Comparison of ENCODE assay signal across 39 cellular contexts in the genomic region with DNA sequence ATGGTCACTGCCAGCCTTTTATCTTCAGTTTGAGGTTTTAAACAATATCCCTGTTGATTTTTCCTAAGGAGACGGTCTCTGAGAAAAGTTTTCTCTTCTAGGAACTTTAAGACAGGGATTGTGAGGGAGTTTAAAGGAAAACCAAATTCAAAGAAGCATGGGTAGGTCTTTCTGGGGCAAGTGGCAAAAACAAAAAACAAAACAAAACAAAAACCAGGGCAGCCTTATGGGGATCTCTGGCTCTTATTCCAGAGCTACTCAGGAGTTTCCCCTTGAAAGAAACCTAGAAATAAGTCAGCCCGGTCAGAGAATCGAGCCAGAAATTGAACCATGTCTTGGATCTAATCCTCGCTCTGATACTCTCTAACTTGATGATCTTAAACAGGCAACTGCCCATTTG.
"Had no signal": no experiment of that assay in that cellular context is flagged by ENCODE, and none has a peak within 500 bp of the region (broad histone marks: within the 10 kb centered on the region; RNA-seq: fewer than 3 reads in every experiment).

No MANE protein-coding gene starts in this region.

- ATAC-seq: activated naive CD4-positive, alpha-beta T cell treated with anti-CD3 and anti-CD28 coated beads, Interleukin-2, amount 50 U/mL, for 72 hours; activated naive CD8-positive, alpha-beta T cell treated with anti-CD3 and anti-CD28 coated beads, Interleukin-2, amount 50 U/mL, for 24 hours; activated T-cell treated with anti-CD3 and anti-CD28 coated beads, Interleukin-2, amount 50 U/mL, for 4 hours; activated T-cell treated with anti-CD3 and anti-CD28 coated beads, Interleukin-2, amount 50 U/mL, for 72 hours; activated T-helper 17 cell treated with anti-CD3 and anti-CD28 coated beads, Interleukin-2, amount 50 U/mL, for 72 hours; body of pancreas had no signal

- H3K4me1 ChIP-seq: adrenal gland, ascending aorta, body of pancreas, breast epithelium had no signal

- DNase-seq: activated effector memory CD4-positive, alpha-beta T cell treated with anti-CD3 and anti-CD28 coated beads, Interleukin-2, amount 50 U/mL, for 16 hours; activated effector memory CD4-positive, alpha-beta T cell treated with Interleukin-2 at 50 U/mL for 16 hours; activated gamma-delta T cell; activated gamma-delta T cell treated with Interleukin-2 at 50 U/mL for 16 hours; activated naive CD4-positive, alpha-beta T cell; activated naive CD4-positive, alpha-beta T cell treated with anti-CD3 and anti-CD28 coated beads for 36 hours; activated naive CD4-positive, alpha-beta T cell treated with anti-CD3 and anti-CD28 coated beads, Interleukin-2, amount 10 ng/mL, durations not matched to agents 7 days and 5 days; activated naive CD4-positive, alpha-beta T cell treated with anti-CD3 and anti-CD28 coated beads, Interleukin-2, amount 50 U/mL, for 16 hours; activated naive CD4-positive, alpha-beta T cell treated with Interleukin-2 at 50 U/mL for 16 hours; activated naive CD8-positive, alpha-beta T cell treated with anti-CD3 and anti-CD28 coated beads for 36 hours; activated naive CD8-positive, alpha-beta T cell treated with anti-CD3 and anti-CD28 coated beads, Interleukin-2, amount 10 ng/mL, durations not matched to agents 7 days and 5 days; activated naive CD8-positive, alpha-beta T cell treated with anti-CD3 and anti-CD28 coated beads, Interleukin-2, amount 50 U/mL, for 24 hours; activated T-cell treated with anti-CD3 and anti-CD28 coated beads, Interleukin-2, amount 50 U/mL, for 24 hours; activated T-cell treated with anti-CD3 and anti-CD28 coated beads, Interleukin-2, amount 50 U/mL, for 4 hours; activated T-cell treated with anti-CD3 and anti-CD28 coated beads, Interleukin-2, amount 50 U/mL, for 48 hours; activated T-cell treated with anti-CD3 and anti-CD28 coated beads, Interleukin-2, amount 50 U/mL, for 72 hours; adrenal gland; amniotic stem cell; amygdala; anterior cingulate cortex; aorta; body of pancreas; brain microvascular endothelial cell; caudate nucleus; central memory CD4-positive, alpha-beta T cell; cerebellar nuclear complex had no signal

- H3K9me3 Mint-ChIP-seq: activated naive CD4-positive, alpha-beta T cell treated with anti-CD3 and anti-CD28 coated beads for 36 hours; activated naive CD4-positive, alpha-beta T cell treated with anti-CD3 and anti-CD28 coated beads, Interleukin-2, amount 50 U/mL, for 24 hours; activated naive CD8-positive, alpha-beta T cell treated with anti-CD3 and anti-CD28 coated beads for 36 hours; activated naive CD8-positive, alpha-beta T cell treated with anti-CD3 and anti-CD28 coated beads, Interleukin-2, amount 50 U/mL, for 24 hours; activated T-cell treated with anti-CD3 and anti-CD28 coated beads, Interleukin-2, amount 50 U/mL, for 24 hours; activated T-cell treated with anti-CD3 and anti-CD28 coated beads, Interleukin-2, amount 50 U/mL, for 4 hours; activated T-helper 17 cell treated with anti-CD3 and anti-CD28 coated beads, Interleukin-2, amount 50 U/mL, for 72 hours had no signal

- H3K36me3 Mint-ChIP-seq: activated naive CD4-positive, alpha-beta T cell treated with anti-CD3 and anti-CD28 coated beads, Interleukin-2, amount 10 ng/mL, durations not matched to agents 7 days and 5 days; activated naive CD4-positive, alpha-beta T cell treated with anti-CD3 and anti-CD28 coated beads, Interleukin-2, amount 50 U/mL, for 24 hours; activated naive CD4-positive, alpha-beta T cell treated with anti-CD3 and anti-CD28 coated beads, Interleukin-2, amount 50 U/mL, for 72 hours; activated naive CD8-positive, alpha-beta T cell; activated naive CD8-positive, alpha-beta T cell treated with anti-CD3 and anti-CD28 coated beads for 36 hours; activated naive CD8-positive, alpha-beta T cell treated with anti-CD3 and anti-CD28 coated beads, Interleukin-2, amount 10 ng/mL, durations not matched to agents 7 days and 5 days; brain had no signal

- H3K4me3 ChIP-seq: adrenal gland, ascending aorta, body of pancreas, breast epithelium, cardiac muscle cell had no signal

- H3K4me1 Mint-ChIP-seq: activated naive CD4-positive, alpha-beta T cell treated with anti-CD3 and anti-CD28 coated beads, Interleukin-2, amount 10 ng/mL, durations not matched to agents 7 days and 5 days; activated naive CD4-positive, alpha-beta T cell treated with anti-CD3 and anti-CD28 coated beads, Interleukin-2, amount 50 U/mL, for 24 hours; activated naive CD8-positive, alpha-beta T cell treated with anti-CD3 and anti-CD28 coated beads for 36 hours; activated naive CD8-positive, alpha-beta T cell treated with anti-CD3 and anti-CD28 coated beads, Interleukin-2, amount 10 ng/mL, durations not matched to agents 7 days and 5 days; activated naive CD8-positive, alpha-beta T cell treated with anti-CD3 and anti-CD28 coated beads, Interleukin-2, amount 50 U/mL, for 24 hours; activated T-helper 17 cell treated with anti-CD3 and anti-CD28 coated beads, Interleukin-2, amount 50 U/mL, for 72 hours; central memory CD8-positive, alpha-beta T cell had no signal

- H3K27ac ChIP-seq: adrenal gland, ascending aorta, body of pancreas, brain microvascular endothelial cell, breast epithelium, cardiac muscle cell had no signal

- FAIRE-seq: astrocyte, bronchial epithelial cell had no signal

- H3K36me3 ChIP-seq: adrenal gland, ascending aorta, brain microvascular endothelial cell, breast epithelium, cardiac muscle cell had no signal

- H3K27me3 ChIP-seq: adrenal gland, ascending aorta, body of pancreas, brain microvascular endothelial cell, breast epithelium, cardiac muscle cell had no signal

- H3K9me3 ChIP-seq: adrenal gland, ascending aorta, body of pancreas, breast epithelium had no signal

- H3K4me3 Mint-ChIP-seq: activated naive CD4-positive, alpha-beta T cell treated with anti-CD3 and anti-CD28 coated beads for 36 hours; activated naive CD4-positive, alpha-beta T cell treated with anti-CD3 and anti-CD28 coated beads, Interleukin-2, amount 10 ng/mL, durations not matched to agents 7 days and 5 days; activated naive CD4-positive, alpha-beta T cell treated with anti-CD3 and anti-CD28 coated beads, Interleukin-2, amount 50 U/mL, for 24 hours; activated naive CD8-positive, alpha-beta T cell; activated naive CD8-positive, alpha-beta T cell treated with anti-CD3 and anti-CD28 coated beads for 36 hours; activated naive CD8-positive, alpha-beta T cell treated with anti-CD3 and anti-CD28 coated beads, Interleukin-2, amount 10 ng/mL, durations not matched to agents 7 days and 5 days; activated naive CD8-positive, alpha-beta T cell treated with anti-CD3 and anti-CD28 coated beads, Interleukin-2, amount 50 U/mL, for 24 hours; activated T-cell treated with anti-CD3 and anti-CD28 coated beads, Interleukin-2, amount 50 U/mL, for 24 hours; activated T-cell treated with anti-CD3 and anti-CD28 coated beads, Interleukin-2, amount 50 U/mL, for 4 hours; activated T-cell treated with anti-CD3 and anti-CD28 coated beads, Interleukin-2, amount 50 U/mL, for 72 hours; activated T-helper 1 cell treated with anti-CD3 and anti-CD28 coated beads, Interleukin-12 subunit alpha, Interleukin-12 subunit beta, Interleukin-2, Interleukin-4 antibody, amounts not matched to agents 30 ng/mL and 10 ng/mL and 1 ng/mL, durations not matched to agents 14 hours and 24 hours and 36 hours; activated T-helper 17 cell treated with anti-CD3 and anti-CD28 coated beads, Interleukin-2, amount 50 U/mL, for 72 hours; brain; central memory CD8-positive, alpha-beta T cell had no signal

- H3K27me3 Mint-ChIP-seq: activated naive CD4-positive, alpha-beta T cell treated with anti-CD3 and anti-CD28 coated beads, Interleukin-2, amount 10 ng/mL, durations not matched to agents 7 days and 5 days; activated naive CD4-positive, alpha-beta T cell treated with anti-CD3 and anti-CD28 coated beads, Interleukin-2, amount 50 U/mL, for 24 hours; activated naive CD8-positive, alpha-beta T cell; activated naive CD8-positive, alpha-beta T cell treated with anti-CD3 and anti-CD28 coated beads for 36 hours; activated naive CD8-positive, alpha-beta T cell treated with anti-CD3 and anti-CD28 coated beads, Interleukin-2, amount 10 ng/mL, durations not matched to agents 7 days and 5 days; activated naive CD8-positive, alpha-beta T cell treated with anti-CD3 and anti-CD28 coated beads, Interleukin-2, amount 50 U/mL, for 24 hours; activated T-cell treated with anti-CD3 and anti-CD28 coated beads, Interleukin-2, amount 50 U/mL, for 24 hours; activated T-helper 17 cell treated with anti-CD3 and anti-CD28 coated beads, Interleukin-2, amount 50 U/mL, for 72 hours; central memory CD8-positive, alpha-beta T cell had no signal

- H3K27ac Mint-ChIP-seq: activated naive CD4-positive, alpha-beta T cell treated with anti-CD3 and anti-CD28 coated beads for 36 hours; activated naive CD4-positive, alpha-beta T cell treated with anti-CD3 and anti-CD28 coated beads, Interleukin-2, amount 10 ng/mL, durations not matched to agents 7 days and 5 days; activated naive CD4-positive, alpha-beta T cell treated with anti-CD3 and anti-CD28 coated beads, Interleukin-2, amount 50 U/mL, for 24 hours; activated naive CD4-positive, alpha-beta T cell treated with anti-CD3 and anti-CD28 coated beads, Interleukin-2, amount 50 U/mL, for 72 hours; activated naive CD8-positive, alpha-beta T cell; activated naive CD8-positive, alpha-beta T cell treated with anti-CD3 and anti-CD28 coated beads for 36 hours; activated naive CD8-positive, alpha-beta T cell treated with anti-CD3 and anti-CD28 coated beads, Interleukin-2, amount 10 ng/mL, durations not matched to agents 7 days and 5 days; activated naive CD8-positive, alpha-beta T cell treated with anti-CD3 and anti-CD28 coated beads, Interleukin-2, amount 50 U/mL, for 24 hours; activated T-cell treated with anti-CD3 and anti-CD28 coated beads, Interleukin-2, amount 50 U/mL, for 24 hours; activated T-cell treated with anti-CD3 and anti-CD28 coated beads, Interleukin-2, amount 50 U/mL, for 72 hours; activated T-helper 1 cell treated with anti-CD3 and anti-CD28 coated beads, Interleukin-12 subunit alpha, Interleukin-12 subunit beta, Interleukin-2, Interleukin-4 antibody, amounts not matched to agents 30 ng/mL and 10 ng/mL and 1 ng/mL, durations not matched to agents 14 hours and 24 hours and 36 hours; activated T-helper 17 cell treated with anti-CD3 and anti-CD28 coated beads, Interleukin-2, amount 50 U/mL, for 72 hours; activated T-helper 2 cell treated with anti-CD3 and anti-CD28 coated beads, Interferon-gamma antibody, Interleukin-2, Interleukin-4, amounts not matched to agents 10 μg/mL and 5 μg/mL and 100 μg/mL, durations not matched to agents 14 hours and 24 hours and 36 hours; brain had no signal
